Comparison of ENCODE assay signal across 28 cellular contexts in the genomic region with DNA sequence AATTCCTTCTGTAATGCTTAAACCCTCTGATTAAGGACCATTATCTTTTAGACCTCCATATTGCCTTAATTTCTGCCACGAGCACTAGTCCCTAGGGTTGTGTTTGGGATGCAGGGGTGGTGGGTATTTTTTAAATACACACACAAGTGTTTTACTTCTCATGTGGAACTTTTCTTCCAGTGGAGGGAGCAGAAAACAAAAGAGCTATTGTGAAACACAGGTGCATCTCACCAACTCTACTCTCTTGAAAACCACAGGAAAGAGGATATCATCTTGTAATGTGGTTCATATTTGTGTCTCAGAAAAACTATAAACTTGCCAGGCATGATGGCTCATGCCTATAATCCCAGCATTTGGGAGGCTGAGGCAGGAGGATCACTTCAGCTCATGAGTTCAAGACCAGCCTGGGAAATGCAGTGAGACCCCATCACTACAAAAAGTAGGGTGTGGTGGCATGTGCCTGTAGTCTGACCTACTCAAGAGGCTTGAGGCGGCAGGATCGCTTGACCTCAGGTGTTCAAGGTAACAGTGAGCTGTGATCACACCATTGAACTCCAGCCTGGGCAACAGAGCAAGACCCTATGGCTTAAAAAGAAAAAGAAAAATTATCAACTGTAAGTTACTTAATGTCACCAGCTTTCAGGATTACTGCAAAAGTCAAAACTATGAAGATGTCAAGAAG.
"Had no signal": no experiment of that assay in that cellular context is flagged by ENCODE, and none has a peak within 500 bp of the region (broad histone marks: within the 10 kb centered on the region; RNA-seq: fewer than 3 reads in every experiment).

No MANE protein-coding gene starts in this region.

- H3K36me3 ChIP-seq: adrenal gland, left ventricle myocardium inferior, prostate gland, vagina had no signal

- H3K9me3 ChIP-seq: adrenal gland, body of pancreas, gastroesophageal sphincter, left ventricle myocardium inferior, mucosa of descending colon, prostate gland, vagina had no signal

- FAIRE-seq: colon, endometrium had no signal

- DNase-seq: activated CD4-positive, alpha-beta T cell treated with anti-CD3 and anti-CD28 coated beads for 4 hours; activated CD4-positive, alpha-beta T cell treated with anti-CD3 and anti-CD28 coated beads, Interleukin-2, amount 50 U/mL, for 4 hours; activated CD8-positive, alpha-beta memory T cell treated with anti-CD3 and anti-CD28 coated beads for 24 hours; activated naive CD4-positive, alpha-beta T cell treated with anti-CD3 and anti-CD28 coated beads for 36 hours; activated naive CD8-positive, alpha-beta T cell treated with anti-CD3 and anti-CD28 coated beads for 36 hours; adrenal gland; aorta; body of pancreas; dermis blood vessel endothelial cell; effector CD4-positive, alpha-beta T cell; islet precursor cell; left ventricle myocardium inferior; mucosa of descending colon; stimulated activated CD4-positive, alpha-beta T cell treated with anti-CD3 and anti-CD28 coated beads, Interleukin-1b, Interleukin-23, amount 100 ng/mL, for 48 hours; stimulated activated CD4-positive, alpha-beta T cell treated with anti-CD3 and anti-CD28 coated beads, Interleukin-4, amount 100 ng/mL, for 4 hours; stimulated activated CD8-positive, alpha-beta memory T cell treated with anti-CD3 and anti-CD28 coated beads, Interleukin-4, amount 100 ng/mL, for 48 hours; stimulated activated naive CD8-positive, alpha-beta T cell treated with anti-CD3 and anti-CD28 coated beads, Interleukin-15, amount 100 ng/mL, for 72 hours; substantia nigra had no signal

- H3K27me3 ChIP-seq: adrenal gland, body of pancreas, gastroesophageal sphincter, hepatocyte, vagina had no signal

- H3K4me2 ChIP-seq: hepatocyte, smooth muscle cell had no signal

- H3K27ac ChIP-seq: adrenal gland, body of pancreas, gastroesophageal sphincter, hepatocyte, left ventricle myocardium inferior, prostate gland, vagina had no signal

- ATAC-seq: body of pancreas; gastroesophageal sphincter; mucosa of descending colon; natural killer cell treated with Interleukin-12 subunit alpha and Interleukin-12 subunit beta and Interleukin-15 and Interleukin-18, amount 100 ng/mL, for 72 hours; stimulated activated memory B cell treated with anti-CD40 and anti-IgM and Interleukin-4, amounts not matched to agents 10 μg/mL and 1 μg/mL and 100 μg/mL, for 72 hours; stimulated activated naive CD8-positive, alpha-beta T cell treated with anti-CD3 and anti-CD28 coated beads, Interleukin-15, amount 100 ng/mL, for 72 hours had no signal

- H3K4me3 ChIP-seq: adrenal gland, body of pancreas, gastroesophageal sphincter, hepatocyte, left ventricle myocardium inferior, lung, mucosa of descending colon, prostate gland, smooth muscle cell, vagina had no signal

- H3K4me1 ChIP-seq: adrenal gland, body of pancreas, gastroesophageal sphincter, left ventricle myocardium inferior, prostate gland, vagina had no signal

- H3K79me2 ChIP-seq: hepatocyte had no signal

- H2AFZ ChIP-seq: hepatocyte had no signal
